Comparison of ENCODE assay signal across 7 cellular contexts in genomic region chr14:50667491-50668007, GRCh38. TPM values are rescaled to one million over a fixed set of nuclear protein-coding genes. Genes with fewer than 3 reads are reported as not detected.
A peak's percentile ranks its signal among the peaks of the same experiment; 100 is the strongest.
DNase-seq lines count a peak whose midpoint lies in the region; ATAC-seq and TF ChIP-seq lines count a peak whose summit lies in the region.

No MANE protein-coding gene starts in this region.

- H3K9me3 Mint-ChIP-seq in activated T-helper 17 cell treated with anti-CD3 and anti-CD28 coated beads, Interleukin-2, amount 50 U/mL, for 72 hours, result no peaks in the 10 kb centered on the region
- H3K9me3 Mint-ChIP-seq in glutamatergic neuron (ENCODE audit: unreplicated experiment), result no peaks in the 10 kb centered on the region

- no peak for DNase-seq in Jurkat, Clone E6-1 (ENCODE audit: low read depth, low spot score)
- DNase-seq in glutamatergic neuron, result no peak
- DNase-seq in skeletal muscle cell (ENCODE audit: low read depth), result no peak

- peaks cover 34% of the 10 kb centered on the region for H3K36me3 Mint-ChIP-seq in activated T-helper 17 cell treated with anti-CD3 and anti-CD28 coated beads, Interleukin-2, amount 50 U/mL, for 72 hours (ENCODE audit: low read depth)
- H3K36me3 Mint-ChIP-seq in glutamatergic neuron (ENCODE audit: unreplicated experiment), result no peaks in the 10 kb centered on the region

- H3K4me1 Mint-ChIP-seq in activated T-helper 17 cell treated with anti-CD3 and anti-CD28 coated beads, Interleukin-2, amount 50 U/mL, for 72 hours, result no peaks in the 10 kb centered on the region
- H3K4me1 Mint-ChIP-seq in glutamatergic neuron (ENCODE audit: low read depth, unreplicated experiment), result peaks cover 5% of the 10 kb centered on the region

- peak overlapping the region; percentile 88 for H3K27ac Mint-ChIP-seq in activated T-helper 17 cell treated with anti-CD3 and anti-CD28 coated beads, Interleukin-2, amount 50 U/mL, for 72 hours
- peak overlapping the region; percentile 26 for H3K27ac Mint-ChIP-seq in glutamatergic neuron (ENCODE audit: unreplicated experiment)

- H3K27me3 Mint-ChIP-seq in activated T-helper 17 cell treated with anti-CD3 and anti-CD28 coated beads, Interleukin-2, amount 50 U/mL, for 72 hours, result no peaks in the 10 kb centered on the region
- H3K27me3 Mint-ChIP-seq in glutamatergic neuron (ENCODE audit: unreplicated experiment), result no peaks in the 10 kb centered on the region

- TF ChIP-seq CTCF in GM12875 (IDR thresholded peaks at IDR 0.05; ENCODE audit: borderline replicate concordance, insufficient read depth, low read depth, low read length) (0 out of 2 replicates have a peak, but pooled peaks have one; percentile 13), glutamatergic neuron (IDR thresholded peaks at IDR 0.05; ENCODE audit: partially characterized antibody, unreplicated experiment) (no peak)

- peak; percentile 53 for ATAC-seq in GM21447 (IDR thresholded peaks at IDR 0.05; ENCODE audit: unreplicated experiment)
- peak; percentile 60 for ATAC-seq in activated T-helper 17 cell treated with anti-CD3 and anti-CD28 coated beads, Interleukin-2, amount 50 U/mL, for 72 hours (replicated peaks)
- no peak for ATAC-seq in GM18519 (IDR thresholded peaks at IDR 0.05; ENCODE audit: low FRiP score, unreplicated experiment)

- no peak overlapping the region for H3K4me3 Mint-ChIP-seq in activated T-helper 17 cell treated with anti-CD3 and anti-CD28 coated beads, Interleukin-2, amount 50 U/mL, for 72 hours
- peak overlapping the region; percentile 86 for H3K4me3 Mint-ChIP-seq in glutamatergic neuron (ENCODE audit: unreplicated experiment)

- H3K4me3 ChIP-seq in GM12875 (ENCODE audit: low read depth, low read length) (peak overlapping the region; percentile 86), skeletal muscle cell (ENCODE audit: low read depth, low read length) (peak overlapping the region; percentile 88)
- peak overlapping the region; percentile 67 for H3K4me3 ChIP-seq in Jurkat, Clone E6-1 (ENCODE audit: low read length)

RNA-seq across cellular contexts. Expression of gene SAV1, which starts 0.6 kb away (rescaled TPM):
- 12.7 TPM for polyA plus RNA-seq in Jurkat, Clone E6-1 (2012; ENCODE audit: insufficient read depth, insufficient read length)
- total RNA-seq in activated T-helper 17 cell treated with anti-CD3 and anti-CD28 coated beads, Interleukin-2, amount 50 U/mL, for 72 hours, result 10 to 100 TPM in 1 of 2 donors, 1 to 10 TPM in 1; 7.8 to 13.4 TPM
- 11.6 TPM for total RNA-seq in glutamatergic neuron (ENCODE audit: unreplicated experiment)
